In genomic region chr6:133967835-133968234, GRCh38 we compare ENCODE assay signal across 2 cellular contexts.
TF ChIP-seq lines count a peak whose summit lies in the region.

No MANE protein-coding gene starts in this region.

TF ChIP-seq in HCT116, 20 proteins besides CTCF, POLR2A, EP300 and RAD21 (continued from another document):
- TF ChIP-seq SP1 (IDR thresholded peaks at IDR 0.05; ENCODE audit: low read depth) (0 out of 2 replicates have a peak, but pooled peaks have one; percentile 18), CBX3 (IDR thresholded peaks at IDR 0.05; ENCODE audit: low read depth) (peak; percentile 51; the same call in 1 of the 2 replicates), JUND (IDR thresholded peaks at IDR 0.05) (peak; percentile 26; the same call in 1 of the 2 replicates)
TF ChIP-seq in HCT116: peak in this region for 4; not testable (repeated sequence) for 16.

TF ChIP-seq in HepG2, 621 proteins besides CTCF, POLR2A, EP300 and RAD21:
- TF ChIP-seq, protein P1, sequence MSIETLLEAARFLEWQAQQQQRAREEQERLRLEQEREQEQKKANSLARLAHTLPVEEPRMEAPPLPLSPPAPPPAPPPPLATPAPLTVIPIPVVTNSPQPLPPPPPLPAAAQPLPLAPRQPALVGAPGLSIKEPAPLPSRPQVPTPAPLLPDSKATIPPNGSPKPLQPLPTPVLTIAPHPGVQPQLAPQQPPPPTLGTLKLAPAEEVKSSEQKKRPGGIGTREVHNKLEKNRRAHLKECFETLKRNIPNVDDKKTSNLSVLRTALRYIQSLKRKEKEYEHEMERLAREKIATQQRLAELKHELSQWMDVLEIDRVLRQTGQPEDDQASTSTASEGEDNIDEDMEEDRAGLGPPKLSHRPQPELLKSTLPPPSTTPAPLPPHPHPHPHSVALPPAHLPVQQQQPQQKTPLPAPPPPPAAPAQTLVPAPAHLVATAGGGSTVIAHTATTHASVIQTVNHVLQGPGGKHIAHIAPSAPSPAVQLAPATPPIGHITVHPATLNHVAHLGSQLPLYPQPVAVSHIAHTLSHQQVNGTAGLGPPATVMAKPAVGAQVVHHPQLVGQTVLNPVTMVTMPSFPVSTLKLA (IDR thresholded peaks at IDR 0.05): peak; percentile 57; the same call in 1 of the 2 replicates
TF ChIP-seq in HepG2: peak in this region for 1; not testable (repeated sequence) for 620.
